In the genomic region with DNA sequence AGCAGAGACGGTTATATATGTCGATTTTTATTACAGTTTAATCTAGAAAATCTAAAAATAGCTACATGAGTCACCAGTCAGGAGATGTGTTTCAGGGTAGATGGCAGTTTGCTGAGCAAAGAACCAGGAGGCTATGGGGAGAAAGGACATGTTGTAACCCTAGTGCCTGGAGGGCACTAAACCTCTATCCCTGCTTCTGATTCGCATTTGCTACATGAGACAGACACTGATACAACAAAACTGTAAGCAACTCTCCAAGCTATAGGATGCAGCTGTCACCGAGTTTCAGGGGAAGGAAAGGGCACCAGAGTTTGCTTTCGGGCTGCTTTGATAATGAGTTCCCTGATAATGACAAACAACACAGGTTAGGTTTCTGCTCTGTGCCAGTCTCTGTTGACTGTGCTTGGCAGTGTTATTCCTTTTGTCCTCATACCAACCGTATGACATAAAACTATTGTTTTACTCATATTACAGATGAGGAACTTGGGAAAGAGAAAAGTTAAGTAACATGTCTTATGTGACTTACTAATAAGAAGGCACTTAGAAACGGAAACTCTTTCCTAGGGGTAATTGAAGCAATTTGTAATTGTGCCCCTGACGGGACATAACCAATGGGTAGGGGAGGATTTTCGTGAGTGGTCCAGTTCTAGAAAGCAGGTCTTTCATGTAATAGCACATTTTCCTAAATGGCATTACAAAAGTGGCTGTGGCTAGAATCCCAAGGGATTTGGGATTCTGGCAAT, we compare ENCODE assay signal across 2 cellular contexts.
TF ChIP-seq lines count a peak whose summit lies in the region.

No MANE protein-coding gene starts in this region.

TF ChIP-seq in HCT116, 20 proteins besides CTCF, POLR2A, EP300 and RAD21 (continued from another document):
- TF ChIP-seq FOSL1 (IDR thresholded peaks at IDR 0.05; ENCODE audit: low read depth) (peak; percentile 39; the same call in 1 of the 2 replicates), JUND (IDR thresholded peaks at IDR 0.05) (0 out of 2 replicates have a peak, but pooled peaks have one; percentile 31)

TF ChIP-seq in WTC11, 78 proteins besides CTCF, POLR2A, EP300 and RAD21 (continued from another document):
- TF ChIP-seq, protein P1, sequence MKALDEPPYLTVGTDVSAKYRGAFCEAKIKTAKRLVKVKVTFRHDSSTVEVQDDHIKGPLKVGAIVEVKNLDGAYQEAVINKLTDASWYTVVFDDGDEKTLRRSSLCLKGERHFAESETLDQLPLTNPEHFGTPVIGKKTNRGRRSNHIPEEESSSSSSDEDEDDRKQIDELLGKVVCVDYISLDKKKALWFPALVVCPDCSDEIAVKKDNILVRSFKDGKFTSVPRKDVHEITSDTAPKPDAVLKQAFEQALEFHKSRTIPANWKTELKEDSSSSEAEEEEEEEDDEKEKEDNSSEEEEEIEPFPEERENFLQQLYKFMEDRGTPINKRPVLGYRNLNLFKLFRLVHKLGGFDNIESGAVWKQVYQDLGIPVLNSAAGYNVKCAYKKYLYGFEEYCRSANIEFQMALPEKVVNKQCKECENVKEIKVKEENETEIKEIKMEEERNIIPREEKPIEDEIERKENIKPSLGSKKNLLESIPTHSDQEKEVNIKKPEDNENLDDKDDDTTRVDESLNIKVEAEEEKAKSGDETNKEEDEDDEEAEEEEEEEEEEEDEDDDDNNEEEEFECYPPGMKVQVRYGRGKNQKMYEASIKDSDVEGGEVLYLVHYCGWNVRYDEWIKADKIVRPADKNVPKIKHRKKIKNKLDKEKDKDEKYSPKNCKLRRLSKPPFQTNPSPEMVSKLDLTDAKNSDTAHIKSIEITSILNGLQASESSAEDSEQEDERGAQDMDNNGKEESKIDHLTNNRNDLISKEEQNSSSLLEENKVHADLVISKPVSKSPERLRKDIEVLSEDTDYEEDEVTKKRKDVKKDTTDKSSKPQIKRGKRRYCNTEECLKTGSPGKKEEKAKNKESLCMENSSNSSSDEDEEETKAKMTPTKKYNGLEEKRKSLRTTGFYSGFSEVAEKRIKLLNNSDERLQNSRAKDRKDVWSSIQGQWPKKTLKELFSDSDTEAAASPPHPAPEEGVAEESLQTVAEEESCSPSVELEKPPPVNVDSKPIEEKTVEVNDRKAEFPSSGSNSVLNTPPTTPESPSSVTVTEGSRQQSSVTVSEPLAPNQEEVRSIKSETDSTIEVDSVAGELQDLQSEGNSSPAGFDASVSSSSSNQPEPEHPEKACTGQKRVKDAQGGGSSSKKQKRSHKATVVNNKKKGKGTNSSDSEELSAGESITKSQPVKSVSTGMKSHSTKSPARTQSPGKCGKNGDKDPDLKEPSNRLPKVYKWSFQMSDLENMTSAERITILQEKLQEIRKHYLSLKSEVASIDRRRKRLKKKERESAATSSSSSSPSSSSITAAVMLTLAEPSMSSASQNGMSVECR (CRISPR knock-in tag; IDR thresholded peaks at IDR 0.05; ENCODE audit: borderline replicate concordance): no peak
- TF ChIP-seq NFE2L1 (CRISPR knock-in tag; IDR thresholded peaks at IDR 0.05) (no peak), EMX1 (CRISPR knock-in tag; IDR thresholded peaks at IDR 0.05) (no peak), CBFB (CRISPR knock-in tag; IDR thresholded peaks at IDR 0.05; ENCODE audit: low read depth) (no peak), ZNF423 (CRISPR knock-in tag; IDR thresholded peaks at IDR 0.05) (no peak), NFATC4 (CRISPR knock-in tag; IDR thresholded peaks at IDR 0.05) (no peak), MYBL2 (CRISPR knock-in tag; IDR thresholded peaks at IDR 0.05) (no peak), NR1H2 (CRISPR knock-in tag; IDR thresholded peaks at IDR 0.05) (no peak), FOXP1 (CRISPR knock-in tag; IDR thresholded peaks at IDR 0.05; ENCODE audit: borderline replicate concordance) (no peak), OVOL2 (CRISPR knock-in tag; IDR thresholded peaks at IDR 0.05; ENCODE audit: borderline replicate concordance) (no peak), ZNF317 (CRISPR knock-in tag; IDR thresholded peaks at IDR 0.05; ENCODE audit: borderline replicate concordance, low read depth) (no peak), ZNF138 (CRISPR knock-in tag; conservative IDR thresholded peaks at IDR 0.05) (no peak)
- TF ChIP-seq, protein P2, sequence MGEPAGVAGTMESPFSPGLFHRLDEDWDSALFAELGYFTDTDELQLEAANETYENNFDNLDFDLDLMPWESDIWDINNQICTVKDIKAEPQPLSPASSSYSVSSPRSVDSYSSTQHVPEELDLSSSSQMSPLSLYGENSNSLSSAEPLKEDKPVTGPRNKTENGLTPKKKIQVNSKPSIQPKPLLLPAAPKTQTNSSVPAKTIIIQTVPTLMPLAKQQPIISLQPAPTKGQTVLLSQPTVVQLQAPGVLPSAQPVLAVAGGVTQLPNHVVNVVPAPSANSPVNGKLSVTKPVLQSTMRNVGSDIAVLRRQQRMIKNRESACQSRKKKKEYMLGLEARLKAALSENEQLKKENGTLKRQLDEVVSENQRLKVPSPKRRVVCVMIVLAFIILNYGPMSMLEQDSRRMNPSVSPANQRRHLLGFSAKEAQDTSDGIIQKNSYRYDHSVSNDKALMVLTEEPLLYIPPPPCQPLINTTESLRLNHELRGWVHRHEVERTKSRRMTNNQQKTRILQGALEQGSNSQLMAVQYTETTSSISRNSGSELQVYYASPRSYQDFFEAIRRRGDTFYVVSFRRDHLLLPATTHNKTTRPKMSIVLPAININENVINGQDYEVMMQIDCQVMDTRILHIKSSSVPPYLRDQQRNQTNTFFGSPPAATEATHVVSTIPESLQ (CRISPR knock-in tag; IDR thresholded peaks at IDR 0.05): no peak
- TF ChIP-seq, protein P3, sequence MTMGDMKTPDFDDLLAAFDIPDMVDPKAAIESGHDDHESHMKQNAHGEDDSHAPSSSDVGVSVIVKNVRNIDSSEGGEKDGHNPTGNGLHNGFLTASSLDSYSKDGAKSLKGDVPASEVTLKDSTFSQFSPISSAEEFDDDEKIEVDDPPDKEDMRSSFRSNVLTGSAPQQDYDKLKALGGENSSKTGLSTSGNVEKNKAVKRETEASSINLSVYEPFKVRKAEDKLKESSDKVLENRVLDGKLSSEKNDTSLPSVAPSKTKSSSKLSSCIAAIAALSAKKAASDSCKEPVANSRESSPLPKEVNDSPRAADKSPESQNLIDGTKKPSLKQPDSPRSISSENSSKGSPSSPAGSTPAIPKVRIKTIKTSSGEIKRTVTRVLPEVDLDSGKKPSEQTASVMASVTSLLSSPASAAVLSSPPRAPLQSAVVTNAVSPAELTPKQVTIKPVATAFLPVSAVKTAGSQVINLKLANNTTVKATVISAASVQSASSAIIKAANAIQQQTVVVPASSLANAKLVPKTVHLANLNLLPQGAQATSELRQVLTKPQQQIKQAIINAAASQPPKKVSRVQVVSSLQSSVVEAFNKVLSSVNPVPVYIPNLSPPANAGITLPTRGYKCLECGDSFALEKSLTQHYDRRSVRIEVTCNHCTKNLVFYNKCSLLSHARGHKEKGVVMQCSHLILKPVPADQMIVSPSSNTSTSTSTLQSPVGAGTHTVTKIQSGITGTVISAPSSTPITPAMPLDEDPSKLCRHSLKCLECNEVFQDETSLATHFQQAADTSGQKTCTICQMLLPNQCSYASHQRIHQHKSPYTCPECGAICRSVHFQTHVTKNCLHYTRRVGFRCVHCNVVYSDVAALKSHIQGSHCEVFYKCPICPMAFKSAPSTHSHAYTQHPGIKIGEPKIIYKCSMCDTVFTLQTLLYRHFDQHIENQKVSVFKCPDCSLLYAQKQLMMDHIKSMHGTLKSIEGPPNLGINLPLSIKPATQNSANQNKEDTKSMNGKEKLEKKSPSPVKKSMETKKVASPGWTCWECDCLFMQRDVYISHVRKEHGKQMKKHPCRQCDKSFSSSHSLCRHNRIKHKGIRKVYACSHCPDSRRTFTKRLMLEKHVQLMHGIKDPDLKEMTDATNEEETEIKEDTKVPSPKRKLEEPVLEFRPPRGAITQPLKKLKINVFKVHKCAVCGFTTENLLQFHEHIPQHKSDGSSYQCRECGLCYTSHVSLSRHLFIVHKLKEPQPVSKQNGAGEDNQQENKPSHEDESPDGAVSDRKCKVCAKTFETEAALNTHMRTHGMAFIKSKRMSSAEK (CRISPR knock-in tag; IDR thresholded peaks at IDR 0.05; ENCODE audit: borderline replicate concordance): no peak
- TF ChIP-seq, protein P4, sequence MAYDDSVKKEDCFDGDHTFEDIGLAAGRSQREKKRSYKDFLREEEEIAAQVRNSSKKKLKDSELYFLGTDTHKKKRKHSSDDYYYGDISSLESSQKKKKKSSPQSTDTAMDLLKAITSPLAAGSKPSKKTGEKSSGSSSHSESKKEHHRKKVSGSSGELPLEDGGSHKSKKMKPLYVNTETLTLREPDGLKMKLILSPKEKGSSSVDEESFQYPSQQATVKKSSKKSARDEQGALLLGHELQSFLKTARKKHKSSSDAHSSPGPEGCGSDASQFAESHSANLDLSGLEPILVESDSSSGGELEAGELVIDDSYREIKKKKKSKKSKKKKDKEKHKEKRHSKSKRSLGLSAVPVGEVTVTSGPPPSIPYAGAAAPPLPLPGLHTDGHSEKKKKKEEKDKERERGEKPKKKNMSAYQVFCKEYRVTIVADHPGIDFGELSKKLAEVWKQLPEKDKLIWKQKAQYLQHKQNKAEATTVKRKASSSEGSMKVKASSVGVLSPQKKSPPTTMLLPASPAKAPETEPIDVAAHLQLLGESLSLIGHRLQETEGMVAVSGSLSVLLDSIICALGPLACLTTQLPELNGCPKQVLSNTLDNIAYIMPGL (CRISPR knock-in tag; IDR thresholded peaks at IDR 0.05): no peak
- TF ChIP-seq, protein P5, sequence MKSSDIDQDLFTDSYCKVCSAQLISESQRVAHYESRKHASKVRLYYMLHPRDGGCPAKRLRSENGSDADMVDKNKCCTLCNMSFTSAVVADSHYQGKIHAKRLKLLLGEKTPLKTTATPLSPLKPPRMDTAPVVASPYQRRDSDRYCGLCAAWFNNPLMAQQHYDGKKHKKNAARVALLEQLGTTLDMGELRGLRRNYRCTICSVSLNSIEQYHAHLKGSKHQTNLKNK (CRISPR knock-in tag; IDR thresholded peaks at IDR 0.05): no peak
- TF ChIP-seq, protein P6, sequence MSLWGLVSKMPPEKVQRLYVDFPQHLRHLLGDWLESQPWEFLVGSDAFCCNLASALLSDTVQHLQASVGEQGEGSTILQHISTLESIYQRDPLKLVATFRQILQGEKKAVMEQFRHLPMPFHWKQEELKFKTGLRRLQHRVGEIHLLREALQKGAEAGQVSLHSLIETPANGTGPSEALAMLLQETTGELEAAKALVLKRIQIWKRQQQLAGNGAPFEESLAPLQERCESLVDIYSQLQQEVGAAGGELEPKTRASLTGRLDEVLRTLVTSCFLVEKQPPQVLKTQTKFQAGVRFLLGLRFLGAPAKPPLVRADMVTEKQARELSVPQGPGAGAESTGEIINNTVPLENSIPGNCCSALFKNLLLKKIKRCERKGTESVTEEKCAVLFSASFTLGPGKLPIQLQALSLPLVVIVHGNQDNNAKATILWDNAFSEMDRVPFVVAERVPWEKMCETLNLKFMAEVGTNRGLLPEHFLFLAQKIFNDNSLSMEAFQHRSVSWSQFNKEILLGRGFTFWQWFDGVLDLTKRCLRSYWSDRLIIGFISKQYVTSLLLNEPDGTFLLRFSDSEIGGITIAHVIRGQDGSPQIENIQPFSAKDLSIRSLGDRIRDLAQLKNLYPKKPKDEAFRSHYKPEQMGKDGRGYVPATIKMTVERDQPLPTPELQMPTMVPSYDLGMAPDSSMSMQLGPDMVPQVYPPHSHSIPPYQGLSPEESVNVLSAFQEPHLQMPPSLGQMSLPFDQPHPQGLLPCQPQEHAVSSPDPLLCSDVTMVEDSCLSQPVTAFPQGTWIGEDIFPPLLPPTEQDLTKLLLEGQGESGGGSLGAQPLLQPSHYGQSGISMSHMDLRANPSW (CRISPR knock-in tag; conservative IDR thresholded peaks at IDR 0.05; ENCODE audit: low read depth): no peak
